ENCODE assay signal across 8 cellular contexts in the genomic region with DNA sequence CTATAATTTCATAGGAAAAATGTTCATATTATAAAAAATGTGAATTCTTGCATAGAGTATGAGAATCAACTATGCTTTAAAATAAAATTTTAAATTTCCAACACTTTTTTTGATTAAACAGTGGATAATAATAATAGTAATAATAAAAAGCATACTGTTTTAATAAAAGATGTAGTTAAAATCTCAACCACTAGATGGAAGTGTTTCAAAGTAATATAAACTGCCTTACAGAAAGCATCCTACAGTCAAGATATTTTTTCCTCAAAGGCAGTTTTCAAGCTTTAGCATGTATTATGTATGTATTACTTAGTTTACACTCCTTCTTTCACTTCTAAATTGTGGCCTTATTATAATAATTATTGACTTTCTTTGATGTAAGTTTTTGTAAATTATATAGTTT.
DNase-seq lines count a peak whose midpoint lies in the region; ATAC-seq and TF ChIP-seq lines count a peak whose summit lies in the region.

No MANE protein-coding gene starts in this region.

- ATAC-seq in omental fat pad (ENCODE audit: low FRiP score): no peak

- intact Hi-C loops in MCF 10A (cut with micrococcal nuclease): no loop called here
- intact Hi-C loops in breast epithelium (cut with DNase I; ENCODE audit: low total_unique reads): loop anchor here (10.0 kb wide), 1 partner anchor 1451 kb away; no protein-coding TSS in a partner anchor
- intact Hi-C loops in transverse colon (cut with DNase I; ENCODE audit: low total_unique reads): no loop called here

- no peaks in the 10 kb centered on the region for H3K4me1 ChIP-seq in breast epithelium
- no peaks in the 10 kb centered on the region for H3K4me1 ChIP-seq in transverse colon

- H3K9me3 Mint-ChIP-seq in MCF 10A (ENCODE audit: unreplicated experiment): no peaks in the 10 kb centered on the region

- H3K36me3 Mint-ChIP-seq in MCF 10A (ENCODE audit: insufficient read depth, unreplicated experiment): peaks cover 7% of the 10 kb centered on the region

- no TSS peak for BruUV-seq in MCF 10A (replicated peaks; lab: Mats Ljungman, UMichigan)

- TF ChIP-seq POLR2A in breast epithelium (IDR thresholded peaks at IDR 0.05): no peak
- TF ChIP-seq POLR2A in transverse colon (IDR thresholded peaks at IDR 0.05): no peak

- DNase-seq in MCF 10A (ENCODE audit: unreplicated experiment) (peak; percentile 2), breast epithelium (ENCODE audit: low spot score in 2 of 2) (no peak), NCI-H2081 treated with DMSO at 0.1 percent for 48 hours (lab: John Stamatoyannopoulos, UW) (peak; percentile 35), choroid plexus epithelial cell (ENCODE audit: low read depth) (peak; percentile 30), transverse colon (no peak), omental fat pad (ENCODE audit: low spot score) (no peak), GM19240 (ENCODE audit: insufficient read length, low spot score) (no peak)
- DNase-seq in activated CD8-positive, alpha-beta memory T cell treated with anti-CD3 and anti-CD28 coated beads, Interleukin-2, amount 50 U/mL, for 48 hours: no peak

- H3K36me3 ChIP-seq in breast epithelium (no peaks in the 10 kb centered on the region), transverse colon (no peaks in the 10 kb centered on the region)

- peaks cover 28% of the 10 kb centered on the region for H3K27me3 Mint-ChIP-seq in MCF 10A (ENCODE audit: insufficient read depth, unreplicated experiment)

- CTCF ChIA-PET in MCF 10A (lab: Yijun Ruan, JAX): interaction anchor here (0.9 to 1.5 kb wide), 3 partner anchors 9 to 25 kb away, joined by 3 read pairs; no protein-coding TSS in a partner anchor

- TF ChIP-seq EP300 in transverse colon (IDR thresholded peaks at IDR 0.05; ENCODE audit: low read depth): no peak

- in situ Hi-C loops in transverse colon (cut with MboI; ENCODE audit: low pct_ligation_motif_present in 1 of 4, low pct_unique_long_range_greater_than_20kb in 1 of 4, low sequenced_read_pairs in 3 of 4): no loop called here

- POLR2A ChIA-PET in MCF 10A (lab: Yijun Ruan, JAX): no interaction called here

- H3K27ac ChIP-seq in breast epithelium (no peak overlapping the region), transverse colon (no peak overlapping the region)

- no peak overlapping the region for H3K4me3 Mint-ChIP-seq in MCF 10A (ENCODE audit: unreplicated experiment)

- no peaks in the 10 kb centered on the region for H3K4me1 Mint-ChIP-seq in MCF 10A (ENCODE audit: insufficient read depth, unreplicated experiment)

- H3K4me3 ChIP-seq in breast epithelium (no peak overlapping the region), choroid plexus epithelial cell (ENCODE audit: low read depth, low read length) (no peak overlapping the region), transverse colon (no peak overlapping the region)

- H3K27me3 ChIP-seq in breast epithelium (no peaks in the 10 kb centered on the region), transverse colon (peaks cover 3% of the 10 kb centered on the region)

- H3K9me3 ChIP-seq in breast epithelium (no peaks in the 10 kb centered on the region), transverse colon (no peaks in the 10 kb centered on the region)

- TF ChIP-seq CTCF in MCF 10A (IDR thresholded peaks at IDR 0.05; ENCODE audit: unreplicated experiment) (peak; percentile 14), breast epithelium (IDR thresholded peaks at IDR 0.05) (peak in 1 of 3 donors; percentile 21), choroid plexus epithelial cell (conservative IDR thresholded peaks at IDR 0.05; ENCODE audit: low read depth, low read length) (peak; percentile 43), transverse colon (IDR thresholded peaks at IDR 0.05) (peak in 4 of 5 experiments; percentile 18 to 44 (median 22)), omental fat pad (IDR thresholded peaks at IDR 0.05) (no peak)

- H3K27ac Mint-ChIP-seq in MCF 10A (ENCODE audit: low read depth, unreplicated experiment): no peak overlapping the region

Comparison
In these comparisons a context has a peak if more than half of its experiments do, and no peak if none do; other contexts are left out.
1. DNase-seq: peak in MCF 10A (single experiment), NCI-H2081 treated with DMSO at 0.1 percent for 48 hours (single experiment) and choroid plexus epithelial cell (single experiment); none in breast epithelium (0 of 2), transverse colon (single experiment), omental fat pad (single experiment), GM19240 (single experiment) and activated CD8-positive, alpha-beta memory T cell treated with anti-CD3 and anti-CD28 coated beads, Interleukin-2, amount 50 U/mL, for 48 hours (single experiment).
2. CTCF ChIP-seq: peak in MCF 10A (single experiment), choroid plexus epithelial cell (single experiment) and transverse colon (4 of 5); none in omental fat pad (0 of 3).